Comparison of ENCODE assay signal across 8 cellular contexts in the genomic region with DNA sequence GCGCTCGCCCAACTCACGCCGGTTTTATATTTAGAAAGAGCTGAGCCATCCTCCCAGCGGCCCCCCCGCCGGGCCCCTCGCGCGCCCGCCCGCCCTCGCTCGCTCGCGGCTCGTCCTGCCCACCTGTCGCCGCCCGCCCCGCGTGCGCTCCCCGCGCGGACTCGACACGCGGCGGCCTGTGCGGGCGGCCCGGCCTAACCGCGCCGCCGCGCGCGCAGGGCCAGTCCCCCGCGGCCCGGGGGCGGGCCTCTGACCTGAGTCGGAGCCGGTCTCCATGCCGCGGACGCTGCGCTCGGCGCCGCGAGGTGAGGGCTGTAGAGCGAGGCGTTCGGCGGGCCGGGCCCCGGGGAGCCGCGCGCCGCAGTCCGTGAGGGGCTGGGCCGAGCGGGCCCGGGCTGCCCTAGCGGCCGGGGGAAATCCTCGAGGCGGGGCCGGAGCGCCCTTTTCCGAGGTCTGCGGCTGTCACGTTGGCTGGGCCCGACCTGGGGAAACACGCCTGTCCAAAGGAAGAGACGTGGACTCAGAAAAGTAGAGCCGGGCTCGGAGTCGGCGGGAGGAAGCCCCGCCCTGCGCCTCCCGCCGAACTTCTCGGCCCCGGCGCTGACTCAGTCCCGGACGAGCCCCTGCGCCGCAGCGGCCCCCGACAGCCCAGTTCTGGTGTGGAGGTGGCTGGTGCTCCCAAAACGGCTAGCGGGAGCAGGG. TPM values are rescaled to one million over a fixed set of nuclear protein-coding genes. Genes with fewer than 3 reads are reported as not detected.
DNase-seq lines count a peak whose midpoint lies in the region; ATAC-seq and TF ChIP-seq lines count a peak whose summit lies in the region.

A gene with protein sequence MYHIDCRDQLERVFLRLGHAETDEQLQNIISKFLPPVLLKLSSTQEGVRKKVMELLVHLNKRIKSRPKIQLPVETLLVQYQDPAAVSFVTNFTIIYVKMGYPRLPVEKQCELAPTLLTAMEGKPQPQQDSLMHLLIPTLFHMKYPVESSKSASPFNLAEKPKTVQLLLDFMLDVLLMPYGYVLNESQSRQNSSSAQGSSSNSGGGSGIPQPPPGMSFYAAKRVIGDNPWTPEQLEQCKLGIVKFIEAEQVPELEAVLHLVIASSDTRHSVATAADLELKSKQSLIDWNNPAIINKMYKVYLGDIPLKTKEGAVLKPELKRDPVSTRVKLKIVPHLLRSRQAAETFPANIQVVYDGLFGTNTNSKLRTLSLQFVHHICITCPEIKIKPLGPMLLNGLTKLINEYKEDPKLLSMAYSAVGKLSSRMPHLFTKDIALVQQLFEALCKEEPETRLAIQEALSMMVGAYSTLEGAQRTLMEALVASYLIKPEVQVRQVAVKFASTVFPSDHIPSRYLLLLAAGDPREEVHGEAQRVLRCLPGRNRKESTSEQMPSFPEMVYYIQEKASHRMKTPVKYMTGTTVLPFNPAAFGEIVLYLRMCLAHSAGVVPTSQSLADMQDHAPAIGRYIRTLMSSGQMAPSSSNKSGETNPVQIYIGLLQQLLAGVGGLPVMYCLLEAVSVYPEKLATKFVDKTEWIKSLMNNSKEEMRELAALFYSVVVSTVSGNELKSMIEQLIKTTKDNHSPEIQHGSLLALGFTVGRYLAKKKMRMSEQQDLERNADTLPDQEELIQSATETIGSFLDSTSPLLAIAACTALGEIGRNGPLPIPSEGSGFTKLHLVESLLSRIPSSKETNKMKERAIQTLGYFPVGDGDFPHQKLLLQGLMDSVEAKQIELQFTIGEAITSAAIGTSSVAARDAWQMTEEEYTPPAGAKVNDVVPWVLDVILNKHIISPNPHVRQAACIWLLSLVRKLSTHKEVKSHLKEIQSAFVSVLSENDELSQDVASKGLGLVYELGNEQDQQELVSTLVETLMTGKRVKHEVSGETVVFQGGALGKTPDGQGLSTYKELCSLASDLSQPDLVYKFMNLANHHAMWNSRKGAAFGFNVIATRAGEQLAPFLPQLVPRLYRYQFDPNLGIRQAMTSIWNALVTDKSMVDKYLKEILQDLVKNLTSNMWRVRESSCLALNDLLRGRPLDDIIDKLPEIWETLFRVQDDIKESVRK (N-terminal part only) (minus strand): TSS at position 522 of the 702 bp plus-strand sequence. CDS start 11,465 bp downstream, outside the sequence.

- peak; percentile 63 to 64 for ATAC-seq in CD4-positive, CD25-positive, alpha-beta regulatory T cell (ENCODE audit: low read depth in 2 of 2)
- ATAC-seq in GM19328 (IDR thresholded peaks at IDR 0.05; ENCODE audit: unreplicated experiment), result peak; percentile 46
- ATAC-seq in HG03457 (IDR thresholded peaks at IDR 0.05; ENCODE audit: unreplicated experiment), result peak; percentile 62
- peak; percentile 86 for ATAC-seq in mucosa of descending colon

- H3K4me2 ChIP-seq in OCI-LY7 (ENCODE audit: low read length), result peak within 1 kb of the TSS; percentile 78

- no peaks in the 10 kb centered on the region for H3K27me3 ChIP-seq in CD4-positive, CD25-positive, alpha-beta regulatory T cell (ENCODE audit: control insufficient read depth, insufficient read depth, low read length)

- TF ChIP-seq CTCF in OCI-LY7 (conservative IDR thresholded peaks at IDR 0.05; ENCODE audit: low read length) (no peak), mucosa of descending colon (IDR thresholded peaks at IDR 0.05) (no peak)

- CTCF ChIA-PET in OCI-LY7 (lab: Charles Lee; ENCODE audit: unreplicated experiment), result no interaction called here

- DNase-seq in CD4-positive, CD25-positive, alpha-beta regulatory T cell, result peak; percentile 50 to 75 (median 69)
- DNase-seq in OCI-LY7 (ENCODE audit: low spot score) (peak; percentile 79), epithelial cell of prostate (ENCODE audit: low read depth, low spot score) (no peak), mucosa of descending colon (peak; percentile 77 to 87 (median 86))
- DNase-seq in activated T-cell treated with anti-CD3 and anti-CD28 coated beads, Interleukin-2, amount 50 U/mL, for 1 hour, result peak; percentile 75
- peak; percentile 26 to 32 for DNase-seq in stimulated activated CD8-positive, alpha-beta memory T cell treated with anti-CD3 and anti-CD28 coated beads, Interleukin-4, amount 100 ng/mL, for 1 hour (ENCODE audit: low read depth in 2 of 2, low spot score in 1 of 2)

- peaks cover 12% of the 10 kb centered on the region for H3K4me1 ChIP-seq in CD4-positive, CD25-positive, alpha-beta regulatory T cell (ENCODE audit: control insufficient read depth, insufficient read depth, low read length, poor library complexity, severe bottlenecking)
- H3K4me1 ChIP-seq in OCI-LY7 (ENCODE audit: insufficient read depth, low read length, poor library complexity, severe bottlenecking), result peaks cover 9% of the 10 kb centered on the region
- H3K4me1 ChIP-seq in mucosa of descending colon (ENCODE audit: low read depth), result peaks cover 18% of the 10 kb centered on the region

- no TSS peak for BruUV-seq in OCI-LY7 (replicated peaks; lab: Mats Ljungman, UMichigan)

- no peaks in the 10 kb centered on the region for H3K36me3 ChIP-seq in CD4-positive, CD25-positive, alpha-beta regulatory T cell (ENCODE audit: control insufficient read depth, insufficient read depth, low read length)
- H3K36me3 ChIP-seq in OCI-LY7 (ENCODE audit: insufficient read depth, low read length) (peaks cover 4% of the 10 kb centered on the region; the same call in 1 of the 2 replicates), mucosa of descending colon (ENCODE audit: low read depth) (peaks cover 7% of the 10 kb centered on the region)

- no peaks in the 10 kb centered on the region for H3K36me3 Mint-ChIP-seq in CD4-positive, CD25-positive, alpha-beta regulatory T cell

- no peaks in the 10 kb centered on the region for H3K9me2 ChIP-seq in OCI-LY7 (ENCODE audit: insufficient read depth, low read length)

- H3K4me1 Mint-ChIP-seq in CD4-positive, CD25-positive, alpha-beta regulatory T cell, result peaks cover 16 to 43% (median 29%) of the 10 kb centered on the region in 4 donors

- H4K20me1 ChIP-seq in OCI-LY7 (ENCODE audit: insufficient read depth, low read length), result 0 out of 2 replicates have a peak, but pooled peaks cover 3% of the 10 kb centered on the region

- H2AFZ ChIP-seq in OCI-LY7 (ENCODE audit: low read length), result peak within 1 kb of the TSS; percentile 95

- H3K27ac Mint-ChIP-seq in CD4-positive, CD25-positive, alpha-beta regulatory T cell, result peak within 1 kb of the TSS; percentile 65 to 98 (median 79)

- H3K27ac ChIP-seq in CD4-positive, CD25-positive, alpha-beta regulatory T cell (ENCODE audit: insufficient read depth, low read length, poor library complexity, severe bottlenecking), result peak within 1 kb of the TSS; percentile 79
- H3K27ac ChIP-seq in OCI-LY7 (ENCODE audit: low read depth, low read length, poor library complexity, severe bottlenecking) (peak within 1 kb of the TSS; percentile 72), epithelial cell of prostate (peak within 1 kb of the TSS; percentile 96)

- POLR2A ChIA-PET in OCI-LY7 (lab: Charles Lee), result interaction anchor here (0.6 to 1.8 kb wide), 3 partner anchors 13 to 188 kb away, joined by 3 to 4 read pairs (median 4); a partner anchor contains a TSS

- peak within 1 kb of the TSS; percentile 85 for H3K4me3 ChIP-seq in CD4-positive, CD25-positive, alpha-beta regulatory T cell (ENCODE audit: low read depth, low read length)
- H3K4me3 ChIP-seq in OCI-LY7 (ENCODE audit: low read depth, low read length, poor library complexity, severe bottlenecking), result peak within 1 kb of the TSS; percentile 99
- H3K4me3 ChIP-seq in mucosa of descending colon, result peak within 1 kb of the TSS; percentile 72

- intact Hi-C loops in OCI-LY7 (cut with micrococcal nuclease; ENCODE audit: unreplicated experiment), result loop anchor here (1.0 to 10.0 kb wide), 4 partner anchors 147 to 1271 kb away; a partner anchor contains a TSS
- intact Hi-C loops in mucosa of descending colon (cut with DNase I, micrococcal nuclease), result no loop called here

- peaks cover 41% of the 10 kb centered on the region for H3K79me2 ChIP-seq in OCI-LY7 (ENCODE audit: insufficient read depth, low read depth, low read length)

- H3K27me3 Mint-ChIP-seq in CD4-positive, CD25-positive, alpha-beta regulatory T cell, result no peaks in the 10 kb centered on the region

- H3K9me3 ChIP-seq in CD4-positive, CD25-positive, alpha-beta regulatory T cell (ENCODE audit: control insufficient read depth in 2 of 2, low read length in 2 of 2), result no peaks in the 10 kb centered on the region
- H3K9me3 ChIP-seq in OCI-LY7 (ENCODE audit: low read length) (no peaks in the 10 kb centered on the region), mucosa of descending colon (no peaks in the 10 kb centered on the region)

- no peaks in the 10 kb centered on the region for H3K9me3 Mint-ChIP-seq in CD4-positive, CD25-positive, alpha-beta regulatory T cell

- peak within 1 kb of the TSS; percentile 81 to 86 (median 84) for H3K4me3 Mint-ChIP-seq in CD4-positive, CD25-positive, alpha-beta regulatory T cell

RNA-seq across cellular contexts. Expression of the gene that starts here (rescaled TPM):
- 59.1 TPM for total RNA-seq in CD4-positive, CD25-positive, alpha-beta regulatory T cell
- polyA plus RNA-seq in CD4-positive, CD25-positive, alpha-beta regulatory T cell, result 10 to 100 TPM in 3 of 4 donors, 1 to 10 TPM in 1; 9.5 to 12.4 (median 10.7) TPM
- 41.0 and 47.3 TPM in 2 replicates for total RNA-seq in OCI-LY7 (2014; rRNA removed; shearing (Covaris generic))
- total RNA-seq in OCI-LY7 (2022) (63.2 and 64.2 TPM in 2 replicates), mucosa of descending colon (100 to 1,000 TPM in 1 of 3 donors, 10 to 100 TPM in 2; 77.4 to 102 (median 82.8) TPM)
